ENCODE assay signal across 12 cellular contexts in genomic region chr14:93982684-93983007, GRCh38. TPM values are rescaled to one million over a fixed set of nuclear protein-coding genes. Genes with fewer than 3 reads are reported as not detected.
"Had no signal": no experiment of that assay in that cellular context is flagged by ENCODE, and none has a peak within 500 bp of the region (broad histone marks: within the 10 kb centered on the region; RNA-seq: fewer than 3 reads in every experiment).

No MANE protein-coding gene starts in this region.

- ATAC-seq: naive thymus-derived CD4-positive, alpha-beta T cell; sciatic nerve; stimulated activated naive CD8-positive, alpha-beta T cell treated with anti-CD3 and anti-CD28 coated beads, Interleukin-15, Interleukin-2, amounts not matched to agents 100 U/mL and 50 U/mL, for 24 hours had no signal

- DNase-seq: activated effector memory CD4-positive, alpha-beta T cell treated with anti-CD3 and anti-CD28 coated beads, Interleukin-2, amount 50 U/mL, for 16 hours; activated T-cell treated with anti-CD3 and anti-CD28 coated beads, Interleukin-2, amount 50 U/mL, for 1 hour; foreskin melanocyte; kidney; naive thymus-derived CD4-positive, alpha-beta T cell; stimulated activated CD4-positive, alpha-beta T cell treated with anti-CD3 and anti-CD28 coated beads, Interleukin-12 subunit alpha, Interleukin-12 subunit beta, amount 100 ng/mL, for 4 hours; stimulated activated naive CD8-positive, alpha-beta T cell treated with anti-CD3 and anti-CD28 coated beads, Interleukin-15, Interleukin-2, amounts not matched to agents 100 U/mL and 50 U/mL, for 24 hours had no signal

RNA-seq across cellular contexts. Expression of gene ASB2, which starts 6.3 kb away (rescaled TPM):
- polyA plus RNA-seq: naive thymus-derived CD4-positive, alpha-beta T cell had no signal

RNA-seq across cellular contexts. Expression of gene CCDC197, which starts 14.5 kb away (rescaled TPM):
- total RNA-seq: kidney; lower leg skin; mesothelial cell of epicardium; naive thymus-derived CD4-positive, alpha-beta T cell; sciatic nerve; T-helper 2 cell treated with Interferon-gamma antibody and Interleukin-4, amounts not matched to agents 100 ng/mL and 5 ng/mL, for 36 hours had no signal
- polyA plus RNA-seq: naive thymus-derived CD4-positive, alpha-beta T cell; thymus had no signal

RNA-seq across cellular contexts. Expression of gene FAM181A, which starts 55.5 kb away (rescaled TPM):
- total RNA-seq: kidney; lower leg skin; mesothelial cell of epicardium; naive thymus-derived CD4-positive, alpha-beta T cell; sciatic nerve; T-helper 2 cell treated with Interferon-gamma antibody and Interleukin-4, amounts not matched to agents 100 ng/mL and 5 ng/mL, for 36 hours had no signal
- polyA plus RNA-seq: naive thymus-derived CD4-positive, alpha-beta T cell had no signal
